Comparison of ENCODE assay signal across 9 cellular contexts in genomic region chr3:190811775-190812480, GRCh38. TPM values are rescaled to one million over a fixed set of nuclear protein-coding genes. Genes with fewer than 3 reads are reported as not detected.
DNase-seq lines count a peak whose midpoint lies in the region; ATAC-seq and TF ChIP-seq lines count a peak whose summit lies in the region.
"Had no signal": no experiment of that assay in that cellular context is flagged by ENCODE, and none has a peak within 500 bp of the region (broad histone marks: within the 10 kb centered on the region; RNA-seq: fewer than 3 reads in every experiment).

No MANE protein-coding gene starts in this region.

- no peak overlapping the region for H3K4me3 Mint-ChIP-seq in activated T-helper 17 cell treated with anti-CD3 and anti-CD28 coated beads, Interleukin-2, amount 50 U/mL, for 72 hours
- H3K4me3 Mint-ChIP-seq: activated T-cell treated with anti-CD3 and anti-CD28 coated beads, Interleukin-2, amount 50 U/mL, for 72 hours had no signal

- H3K4me1 ChIP-seq in esophagus muscularis mucosa, result peaks cover 0 to 4% (median 0%) of the 10 kb centered on the region in 4 donors
- no peaks in the 10 kb centered on the region for H3K4me1 ChIP-seq in osteoblast (ENCODE audit: insufficient read depth, low read length)

- no peaks in the 10 kb centered on the region for H3K36me3 Mint-ChIP-seq in activated T-helper 17 cell treated with anti-CD3 and anti-CD28 coated beads, Interleukin-2, amount 50 U/mL, for 72 hours (ENCODE audit: low read depth)

- peak overlapping the region; percentile 87 for H2AFZ ChIP-seq in osteoblast (ENCODE audit: low read length)

- H4K20me1 ChIP-seq in osteoblast (ENCODE audit: insufficient read depth, low read length), result no peaks in the 10 kb centered on the region

- no peaks in the 10 kb centered on the region for H3K36me3 ChIP-seq in esophagus muscularis mucosa
- no peaks in the 10 kb centered on the region for H3K36me3 ChIP-seq in osteoblast (ENCODE audit: insufficient read depth, low read length)

- no peaks in the 10 kb centered on the region for H3K9me3 Mint-ChIP-seq in activated T-helper 17 cell treated with anti-CD3 and anti-CD28 coated beads, Interleukin-2, amount 50 U/mL, for 72 hours

- H3K4me2 ChIP-seq in osteoblast (ENCODE audit: insufficient read depth, low read length), result peak overlapping the region; percentile 85

- WGBS in esophagus muscularis mucosa, result 36% methylated on average over 14 of the region's 14 CpGs

- peak; percentile 56 for DNase-seq in EH (ENCODE audit: low read depth)
- peak; percentile 9 for DNase-seq in HuH-7.5 (ENCODE audit: low spot score)
- peak; percentile 72 for DNase-seq in RPMI8226
- DNase-seq in esophagus muscularis mucosa (ENCODE audit: extremely low spot score), result no peak
- no peak for DNase-seq in osteoblast (ENCODE audit: insufficient read length, low spot score, missing footprints)
- no peak for DNase-seq in activated gamma-delta T cell (lab: John Stamatoyannopoulos, UW)

- no peaks in the 10 kb centered on the region for H3K79me2 ChIP-seq in osteoblast (ENCODE audit: insufficient read depth, low read length)

- no peaks in the 10 kb centered on the region for H3K4me1 Mint-ChIP-seq in activated T-helper 17 cell treated with anti-CD3 and anti-CD28 coated beads, Interleukin-2, amount 50 U/mL, for 72 hours

- ATAC-seq in GM21381 (IDR thresholded peaks at IDR 0.05; ENCODE audit: unreplicated experiment), result peak; percentile 84
- ATAC-seq in activated T-helper 17 cell treated with anti-CD3 and anti-CD28 coated beads, Interleukin-2, amount 50 U/mL, for 72 hours (replicated peaks), result no peak
- ATAC-seq: activated T-cell treated with anti-CD3 and anti-CD28 coated beads, Interleukin-2, amount 50 U/mL, for 72 hours had no signal

- TF ChIP-seq POLR2A in esophagus muscularis mucosa (IDR thresholded peaks at IDR 0.05; ENCODE audit: low read depth), result no peak

- H3K4me3 ChIP-seq in esophagus muscularis mucosa (peak overlapping the region in 1 of 4 donors; percentile 26), osteoblast (ENCODE audit: insufficient read depth, low read length) (peak overlapping the region; percentile 67)

- no peaks in the 10 kb centered on the region for H3K9me3 ChIP-seq in esophagus muscularis mucosa
- no peaks in the 10 kb centered on the region for H3K9me3 ChIP-seq in osteoblast (ENCODE audit: low read depth, low read length)

- H3K27ac ChIP-seq in esophagus muscularis mucosa (replicated peaks in 1 of 4), result no peak overlapping the region
- no peak overlapping the region for H3K27ac ChIP-seq in osteoblast (ENCODE audit: low read depth, low read length)

- no peak for TF ChIP-seq EP300 in esophagus muscularis mucosa (IDR thresholded peaks at IDR 0.05)

- no peak overlapping the region for H3K27ac Mint-ChIP-seq in activated T-helper 17 cell treated with anti-CD3 and anti-CD28 coated beads, Interleukin-2, amount 50 U/mL, for 72 hours
- H3K27ac Mint-ChIP-seq: activated T-cell treated with anti-CD3 and anti-CD28 coated beads, Interleukin-2, amount 50 U/mL, for 72 hours had no signal

- intact Hi-C loops in esophagus muscularis mucosa (cut with DNase I), result loop anchor here (5.0 kb wide), 1 partner anchor 240 kb away; no protein-coding TSS in a partner anchor

- no peaks in the 10 kb centered on the region for H3K27me3 ChIP-seq in esophagus muscularis mucosa
- H3K27me3 ChIP-seq in osteoblast (ENCODE audit: insufficient read depth, low read length), result no peaks in the 10 kb centered on the region

- peak in 2 of 3 experiments; percentile 50 to 51 for TF ChIP-seq CTCF in esophagus muscularis mucosa (IDR thresholded peaks at IDR 0.05)
- TF ChIP-seq CTCF in osteoblast (IDR thresholded peaks at IDR 0.05; ENCODE audit: extremely low read depth, low read depth, low read length), result peak; percentile 84

- H3K27me3 Mint-ChIP-seq in activated T-helper 17 cell treated with anti-CD3 and anti-CD28 coated beads, Interleukin-2, amount 50 U/mL, for 72 hours, result peaks cover 5% of the 10 kb centered on the region

RNA-seq across cellular contexts. Expression of gene GMNC, which starts 50.6 kb away (rescaled TPM):
- total RNA-seq in esophagus muscularis mucosa (not detected), osteoblast (under 0.01 and 0.72 TPM in 2 replicates)
- not detected for total RNA-seq in activated T-helper 17 cell treated with anti-CD3 and anti-CD28 coated beads, Interleukin-2, amount 50 U/mL, for 72 hours
- total RNA-seq: activated T-cell treated with anti-CD3 and anti-CD28 coated beads, Interleukin-2, amount 50 U/mL, for 72 hours had no signal

Comparison
In these comparisons a context has a peak if more than half of its experiments do, and no peak if none do; other contexts are left out.
1. DNase-seq: peak in EH (single experiment), HuH-7.5 (single experiment) and RPMI8226 (single experiment); none in esophagus muscularis mucosa (single experiment), osteoblast (single experiment) and activated gamma-delta T cell (single experiment).